Comparison of ENCODE assay signal across 17 cellular contexts in genomic region chr19:41330946-41331678, GRCh38. TPM values are rescaled to one million over a fixed set of nuclear protein-coding genes. Genes with fewer than 3 reads are reported as not detected.
DNase-seq lines count a peak whose midpoint lies in the region; ATAC-seq and TF ChIP-seq lines count a peak whose summit lies in the region.
"Had no signal": no experiment of that assay in that cellular context is flagged by ENCODE, and none has a peak within 500 bp of the region (broad histone marks: within the 10 kb centered on the region; RNA-seq: fewer than 3 reads in every experiment).

No MANE protein-coding gene starts in this region.

- ATAC-seq in central memory CD8-positive, alpha-beta T cell (replicated peaks; ENCODE audit: extremely low read depth, poor library complexity, severe bottlenecking) = no peak
- no peak for ATAC-seq in naive thymus-derived CD8-positive, alpha-beta T cell
- ATAC-seq: CD8-positive, alpha-beta T cell had no signal

- no peak overlapping the region for H3K27ac ChIP-seq in HUES48 (ENCODE audit: low read depth, low read length)
- no peak overlapping the region for H3K27ac ChIP-seq in esophagus squamous epithelium
- H3K27ac ChIP-seq: adrenal gland, right atrium auricular region, transverse colon had no signal

- peaks cover 64% of the 10 kb centered on the region for H3K4me1 Mint-ChIP-seq in central memory CD8-positive, alpha-beta T cell
- H3K4me1 Mint-ChIP-seq in nephron progenitor cell = peaks cover 45% of the 10 kb centered on the region
- H3K4me1 Mint-ChIP-seq in naive thymus-derived CD8-positive, alpha-beta T cell = peaks cover 37 to 79% (median 66%) of the 10 kb centered on the region in 4 donors

- no peak overlapping the region for H3K9ac ChIP-seq in HUES48 (ENCODE audit: low read depth, low read length)

- peaks cover 92% of the 10 kb centered on the region for H3K36me3 Mint-ChIP-seq in central memory CD8-positive, alpha-beta T cell (ENCODE audit: insufficient read depth)
- H3K36me3 Mint-ChIP-seq in nephron progenitor cell (ENCODE audit: low read depth) = peaks cover 27% of the 10 kb centered on the region
- H3K36me3 Mint-ChIP-seq in naive thymus-derived CD8-positive, alpha-beta T cell = peaks cover 0 to 73% (median 18%) of the 10 kb centered on the region in 3 donors

- peaks cover 20% of the 10 kb centered on the region for H3K4me1 ChIP-seq in HUES48 (ENCODE audit: control insufficient read depth, insufficient read depth, low read length)
- H3K4me1 ChIP-seq in esophagus squamous epithelium = peaks cover 30 to 55% (median 35%) of the 10 kb centered on the region in 3 donors

- no peaks in the 10 kb centered on the region for H3K27me3 ChIP-seq in HUES48 (ENCODE audit: control insufficient read depth, insufficient read depth, low read length)
- H3K27me3 ChIP-seq in esophagus squamous epithelium = no peaks in the 10 kb centered on the region
- H3K27me3 ChIP-seq: adrenal gland, right atrium auricular region had no signal

- DNase-seq in NCI-H146 (lab: John Stamatoyannopoulos, UW) (peak; percentile 17), NCI-H146 treated with DMSO at 0.1 percent for 48 hours (lab: John Stamatoyannopoulos, UW; ENCODE audit: unreplicated experiment) (no peak), nephron progenitor cell (peak; percentile 32), esophagus squamous epithelium (lab: John Stamatoyannopoulos, UW) (no peak), iPS-NIHi7 (ENCODE audit: extremely low spot score) (no peak)
- no peak for DNase-seq in central memory CD8-positive, alpha-beta T cell (ENCODE audit: low spot score in 2 of 2)
- DNase-seq in naive thymus-derived CD8-positive, alpha-beta T cell = no peak
- DNase-seq: 8988T; activated CD4-positive, CD25-positive, alpha-beta regulatory T cell treated with anti-CD3 and anti-CD28 coated beads, Interleukin-2, amount 50 U/mL, for 72 hours; activated T-cell treated with anti-CD3 and anti-CD28 coated beads for 4 hours; adrenal gland; CD8-positive, alpha-beta T cell; GDM1; NCI-H446; transverse colon had no signal

- no peaks in the 10 kb centered on the region for H3K27me3 Mint-ChIP-seq in central memory CD8-positive, alpha-beta T cell
- H3K27me3 Mint-ChIP-seq in nephron progenitor cell (ENCODE audit: low read depth, poor library complexity) = peaks cover 4% of the 10 kb centered on the region
- peaks cover 0 to 2% (median 0%) of the 10 kb centered on the region in 5 donors for H3K27me3 Mint-ChIP-seq in naive thymus-derived CD8-positive, alpha-beta T cell

- intact Hi-C loops in esophagus squamous epithelium (cut with DNase I) = no loop called here

- TF ChIP-seq CTCF in nephron progenitor cell (IDR thresholded peaks at IDR 0.05) (no peak), esophagus squamous epithelium (IDR thresholded peaks at IDR 0.05) (no peak)

- peak overlapping the region; percentile 92 for H3K27ac Mint-ChIP-seq in central memory CD8-positive, alpha-beta T cell (ENCODE audit: low read depth)
- H3K27ac Mint-ChIP-seq in nephron progenitor cell = no peak overlapping the region
- H3K27ac Mint-ChIP-seq in naive thymus-derived CD8-positive, alpha-beta T cell = peak overlapping the region in 5 of 10 donors; percentile 41 to 94 (median 87)

- TF ChIP-seq POLR2A in esophagus squamous epithelium (IDR thresholded peaks at IDR 0.05) = no peak

- H3K9me3 ChIP-seq in HUES48 (ENCODE audit: control insufficient read depth, insufficient read depth, low read length) (no peaks in the 10 kb centered on the region), esophagus squamous epithelium (no peaks in the 10 kb centered on the region)
- H3K9me3 ChIP-seq: adrenal gland, right atrium auricular region, transverse colon had no signal

- WGBS in esophagus squamous epithelium, 2 donors = 85 to 87% methylated on average over 20 to 29 of the region's 47 CpGs

- H3K36me3 ChIP-seq in HUES48 (ENCODE audit: control insufficient read depth, insufficient read depth, low read length) (no peaks in the 10 kb centered on the region), esophagus squamous epithelium (peaks cover 0 to 57% (median 12%) of the 10 kb centered on the region in 3 donors)
- H3K36me3 ChIP-seq: transverse colon had no signal

- peak overlapping the region; percentile 36; the same call in 1 of the 2 replicates for H3K4me3 ChIP-seq in HUES48 (ENCODE audit: low read depth, low read length)
- no peak overlapping the region for H3K4me3 ChIP-seq in esophagus squamous epithelium
- H3K4me3 ChIP-seq: adrenal gland, right atrium auricular region, transverse colon had no signal

- H3K9me3 Mint-ChIP-seq in central memory CD8-positive, alpha-beta T cell = no peaks in the 10 kb centered on the region
- no peaks in the 10 kb centered on the region for H3K9me3 Mint-ChIP-seq in nephron progenitor cell
- no peaks in the 10 kb centered on the region for H3K9me3 Mint-ChIP-seq in naive thymus-derived CD8-positive, alpha-beta T cell
- H3K9me3 Mint-ChIP-seq: CD8-positive, alpha-beta T cell had no signal

- H3K4me3 Mint-ChIP-seq in central memory CD8-positive, alpha-beta T cell = peak overlapping the region; percentile 58
- H3K4me3 Mint-ChIP-seq in nephron progenitor cell = peak overlapping the region; percentile 47
- H3K4me3 Mint-ChIP-seq in naive thymus-derived CD8-positive, alpha-beta T cell = peak overlapping the region in 4 of 10 donors; percentile 10 to 70 (median 20)

- POLR2A ChIA-PET in naive thymus-derived CD8-positive, alpha-beta T cell (lab: Charles Lee) = interaction anchor here (0.6 to 1.3 kb wide), 4 partner anchors 11 to 41 kb away, joined by 3 to 4 read pairs (median 4); no protein-coding TSS in a partner anchor

RNA-seq across cellular contexts. Expression of gene CCDC97, which starts 21.1 kb away (rescaled TPM):
- total RNA-seq in esophagus squamous epithelium = 10 to 100 TPM in 3 of 4 donors, 1 to 10 TPM in 1; 9.4 to 19.5 (median 14.7) TPM
- total RNA-seq in naive thymus-derived CD8-positive, alpha-beta T cell = 10 to 100 TPM; 46.6 to 49.1 TPM
- polyA plus RNA-seq in naive thymus-derived CD8-positive, alpha-beta T cell = 10 to 100 TPM; 15.6 to 25.0 (median 24.6) TPM

RNA-seq across cellular contexts. Expression of gene TGFB1, which starts 22.6 kb away (rescaled TPM):
- 10 to 100 TPM; 13.6 to 36.2 (median 31.9) TPM for total RNA-seq in esophagus squamous epithelium
- total RNA-seq in naive thymus-derived CD8-positive, alpha-beta T cell = 10 to 100 TPM; 83.6 to 85.6 TPM
- 10 to 100 TPM; 30.5 to 45.4 (median 34.5) TPM for polyA plus RNA-seq in naive thymus-derived CD8-positive, alpha-beta T cell

RNA-seq across cellular contexts. Expression of gene B9D2, which starts 32.8 kb away (rescaled TPM):
- total RNA-seq in esophagus squamous epithelium = 1 to 10 TPM; 2.5 to 4.6 (median 3.7) TPM
- 10 to 100 TPM; 15.0 to 17.3 TPM for total RNA-seq in naive thymus-derived CD8-positive, alpha-beta T cell
- 10 to 100 TPM; 12.6 to 20.9 (median 19.8) TPM for polyA plus RNA-seq in naive thymus-derived CD8-positive, alpha-beta T cell

RNA-seq across cellular contexts. Expression of gene TMEM91, which starts 45.2 kb away (rescaled TPM):
- 10 to 100 TPM in 2 of 4 donors, 1 to 10 TPM in 2; 6.2 to 15.8 (median 9.3) TPM for total RNA-seq in esophagus squamous epithelium
- total RNA-seq in naive thymus-derived CD8-positive, alpha-beta T cell = 1 to 10 TPM; 9.9 TPM
- polyA plus RNA-seq in naive thymus-derived CD8-positive, alpha-beta T cell = 1 to 10 TPM; 3.6 to 8.3 (median 5.0) TPM

Comparison
In these comparisons a context has a peak if more than half of its experiments do, and no peak if none do; other contexts are left out.
1. DNase-seq: peak in NCI-H146 (single experiment) and nephron progenitor cell (single experiment); none in NCI-H146 treated with DMSO at 0.1 percent for 48 hours (single experiment), central memory CD8-positive, alpha-beta T cell (0 of 2), esophagus squamous epithelium (single experiment), naive thymus-derived CD8-positive, alpha-beta T cell (0 of 10) and iPS-NIHi7 (single experiment).